Comparison of ENCODE assay signal across 16 cellular contexts in genomic region chr15:95279277-95280019, GRCh38.
DNase-seq lines count a peak whose midpoint lies in the region; ATAC-seq and TF ChIP-seq lines count a peak whose summit lies in the region.
"Had no signal": no experiment of that assay in that cellular context is flagged by ENCODE, and none has a peak within 500 bp of the region (broad histone marks: within the 10 kb centered on the region; RNA-seq: fewer than 3 reads in every experiment).

No MANE protein-coding gene starts in this region.

- no peaks in the 10 kb centered on the region for H3K9me3 ChIP-seq in adrenal gland (replicated peaks in 1 of 3)
- no peaks in the 10 kb centered on the region for H3K9me3 ChIP-seq in gastroesophageal sphincter
- no peaks in the 10 kb centered on the region for H3K9me3 ChIP-seq in sigmoid colon
- no peaks in the 10 kb centered on the region for H3K9me3 ChIP-seq in transverse colon

- TF ChIP-seq POLR2A in adrenal gland (IDR thresholded peaks at IDR 0.05) (no peak), gastroesophageal sphincter (IDR thresholded peaks at IDR 0.05) (no peak), sigmoid colon (IDR thresholded peaks at IDR 0.05) (no peak), transverse colon (IDR thresholded peaks at IDR 0.05) (no peak)

- H3K27ac Mint-ChIP-seq in activated naive CD4-positive, alpha-beta T cell treated with anti-CD3 and anti-CD28 coated beads, Interleukin-2, amount 50 U/mL, for 72 hours = no peak overlapping the region
- H3K27ac Mint-ChIP-seq: CD4-positive, CD25-positive, alpha-beta regulatory T cell had no signal

- peak; percentile 62 for ATAC-seq in gastroesophageal sphincter
- no peak for ATAC-seq in activated naive CD4-positive, alpha-beta T cell treated with anti-CD3 and anti-CD28 coated beads, Interleukin-2, amount 50 U/mL, for 72 hours
- no peak for ATAC-seq in SK-N-SH treated with all-trans-retinoic acid at 6 μM for 48 hours
- ATAC-seq: HCT116, Panc1 had no signal

- H3K36me3 ChIP-seq in adrenal gland (replicated peaks in 1 of 2) = no peaks in the 10 kb centered on the region
- H3K36me3 ChIP-seq in gastroesophageal sphincter = no peaks in the 10 kb centered on the region
- H3K36me3 ChIP-seq in sigmoid colon = no peaks in the 10 kb centered on the region
- no peaks in the 10 kb centered on the region for H3K36me3 ChIP-seq in transverse colon

- 68 to 76% (median 74%) methylated on average over 8 of the region's 8 CpGs for WGBS in adrenal gland, 4 donors
- WGBS in gastroesophageal sphincter (ENCODE audit: low coverage in 1 of 2), 2 donors = 51 to 54% methylated on average over 8 of the region's 8 CpGs
- 65 to 80% methylated on average over 8 of the region's 8 CpGs for WGBS in sigmoid colon, 2 donors
- 57 to 65% methylated on average over 5 to 8 of the region's 8 CpGs for WGBS in transverse colon (ENCODE audit: low coverage in 1 of 2), 2 donors

- TF ChIP-seq CTCF in adrenal gland (IDR thresholded peaks at IDR 0.05) (no peak), gastroesophageal sphincter (IDR thresholded peaks at IDR 0.05) (no peak), sigmoid colon (IDR thresholded peaks at IDR 0.05) (no peak), transverse colon (IDR thresholded peaks at IDR 0.05) (no peak)

- no peak for DNase-seq in adrenal gland
- DNase-seq in sigmoid colon = no peak
- no peak for DNase-seq in transverse colon
- no peak for DNase-seq in NCI-H1092 treated with DMSO at 0.1 percent for 48 hours (lab: John Stamatoyannopoulos, UW)
- DNase-seq in activated naive CD4-positive, alpha-beta T cell treated with anti-CD3 and anti-CD28 coated beads, Interleukin-2, amount 50 U/mL, for 72 hours (ENCODE audit: low spot score in 2 of 2) = no peak
- DNase-seq in HT-29 (ENCODE audit: low spot score) = no peak
- DNase-seq: AML-193; CD4-positive, CD25-positive, alpha-beta regulatory T cell; NCI-H1417 treated with DMSO at 0.1 percent for 48 hours; NCI-H2029; NCI-H2171 treated with DMSO at 0.1 percent for 48 hours; NCI-H82 had no signal

- no peak for TF ChIP-seq EP300 in gastroesophageal sphincter (IDR thresholded peaks at IDR 0.05)
- no peak for TF ChIP-seq EP300 in sigmoid colon (IDR thresholded peaks at IDR 0.05)
- TF ChIP-seq EP300 in transverse colon (IDR thresholded peaks at IDR 0.05; ENCODE audit: low read depth) = no peak

- H3K27ac ChIP-seq in adrenal gland = peak overlapping the region in 3 of 5 donors; percentile 35 to 75 (median 60)
- peak overlapping the region; percentile 12 to 65 (median 57) for H3K27ac ChIP-seq in gastroesophageal sphincter
- H3K27ac ChIP-seq in sigmoid colon = peak overlapping the region; percentile 72 to 83 (median 74)
- H3K27ac ChIP-seq in transverse colon = peak overlapping the region; percentile 73 to 77 (median 74)

- in situ Hi-C loops in transverse colon (cut with MboI; ENCODE audit: low pct_ligation_motif_present in 1 of 4, low pct_unique_long_range_greater_than_20kb in 1 of 4, low sequenced_read_pairs in 3 of 4) = loop anchor here in 1 of 4 donors (25.0 kb wide), 1 partner anchor 867 kb away; no protein-coding TSS in a partner anchor

- H3K4me1 ChIP-seq in adrenal gland (replicated peaks in 1 of 2) (no peaks in the 10 kb centered on the region), gastroesophageal sphincter (peaks cover 0 to 28% (median 14%) of the 10 kb centered on the region in 3 donors), sigmoid colon (peaks cover 0 to 47% (median 43%) of the 10 kb centered on the region in 4 donors), transverse colon (peaks cover 0 to 13% (median 0%) of the 10 kb centered on the region in 4 donors)

- peaks cover 0 to 4% of the 10 kb centered on the region in 2 donors for H3K9me3 Mint-ChIP-seq in activated naive CD4-positive, alpha-beta T cell treated with anti-CD3 and anti-CD28 coated beads, Interleukin-2, amount 50 U/mL, for 72 hours

- H3K27me3 ChIP-seq in adrenal gland (peaks cover 7% of the 10 kb centered on the region), gastroesophageal sphincter (no peaks in the 10 kb centered on the region), sigmoid colon (no peaks in the 10 kb centered on the region), transverse colon (no peaks in the 10 kb centered on the region)

- intact Hi-C loops in adrenal gland (cut with DNase I) (no loop called here), sigmoid colon (cut with DNase I) (loop anchor here (5.0 kb wide), 1 partner anchor 1068 kb away; no protein-coding TSS in a partner anchor), transverse colon (cut with DNase I; ENCODE audit: low total_unique reads) (no loop called here)

- no peak overlapping the region for H3K4me3 ChIP-seq in adrenal gland
- no peak overlapping the region for H3K4me3 ChIP-seq in gastroesophageal sphincter
- H3K4me3 ChIP-seq in sigmoid colon = no peak overlapping the region
- H3K4me3 ChIP-seq in transverse colon = no peak overlapping the region

- no peaks in the 10 kb centered on the region for H3K36me3 Mint-ChIP-seq in activated naive CD4-positive, alpha-beta T cell treated with anti-CD3 and anti-CD28 coated beads, Interleukin-2, amount 50 U/mL, for 72 hours
- H3K36me3 Mint-ChIP-seq: CD4-positive, CD25-positive, alpha-beta regulatory T cell had no signal

TF ChIP-seq in SK-N-SH treated with all-trans-retinoic acid at 6 μM for 48 hours, 23 proteins besides CTCF, POLR2A, EP300 and RAD21:
- TF ChIP-seq TOX (CRISPR knock-in tag; IDR thresholded peaks at IDR 0.05; ENCODE audit: borderline replicate concordance) (no peak), ESRRG (CRISPR knock-in tag; IDR thresholded peaks at IDR 0.05) (no peak), SNAI2 (CRISPR knock-in tag; IDR thresholded peaks at IDR 0.05) (no peak), CSRNP3 (CRISPR knock-in tag; IDR thresholded peaks at IDR 0.05) (no peak), ZFP3 (CRISPR knock-in tag; IDR thresholded peaks at IDR 0.05) (no peak), ZNF8 (CRISPR knock-in tag; IDR thresholded peaks at IDR 0.05) (no peak)
TF ChIP-seq in SK-N-SH treated with all-trans-retinoic acid at 6 μM for 48 hours: peak in this region for 0.
